In the genomic region with DNA sequence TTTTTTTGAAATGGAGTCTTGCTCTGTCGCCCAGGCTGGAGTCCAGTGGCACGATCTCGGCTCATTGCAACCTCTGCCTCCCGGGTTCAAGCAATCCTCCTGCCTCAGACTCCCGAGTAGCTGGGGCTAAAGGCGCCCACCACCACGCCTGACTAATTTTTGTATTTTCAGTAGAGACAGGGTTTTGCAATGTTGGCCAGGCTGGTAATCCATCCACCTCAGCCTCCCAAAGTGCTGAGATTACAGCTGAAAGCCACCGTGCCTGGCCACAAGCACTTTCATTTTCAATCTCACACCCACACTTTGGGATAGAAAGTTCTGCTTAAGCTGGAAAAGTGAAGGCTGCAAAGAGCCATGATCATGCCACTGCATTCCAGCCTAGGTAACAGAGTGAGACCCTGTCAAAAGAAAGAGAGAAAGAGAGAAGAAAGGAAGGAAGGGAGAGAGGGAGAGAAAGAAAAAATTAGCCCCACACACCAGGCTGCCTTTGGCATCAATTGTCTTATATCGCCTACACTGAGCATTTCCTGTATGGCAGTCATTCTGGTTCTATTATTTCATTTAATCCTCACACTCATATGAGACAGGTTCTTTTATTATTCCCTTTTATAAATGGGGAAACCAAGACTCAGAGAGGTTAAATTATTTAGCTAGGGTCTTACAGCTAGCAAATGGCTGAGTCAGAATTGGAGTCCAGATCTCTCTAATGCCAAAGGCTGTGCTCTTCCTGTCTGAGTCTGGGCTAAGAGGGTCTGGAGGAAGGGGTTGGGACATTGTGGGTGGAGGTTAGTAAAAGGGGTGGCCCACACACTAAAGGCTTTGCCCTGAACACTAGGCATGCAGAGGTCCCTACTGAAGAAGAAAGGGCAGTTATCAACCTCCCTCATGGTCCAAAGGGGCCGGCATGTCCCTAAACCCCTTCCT, we compare ENCODE assay signal across 10 cellular contexts. TPM values are rescaled to one million over a fixed set of nuclear protein-coding genes. Genes with fewer than 3 reads are reported as not detected.
A peak's percentile ranks its signal among the peaks of the same experiment; 100 is the strongest.
DNase-seq lines count a peak whose midpoint lies in the region; ATAC-seq, FAIRE-seq and TF ChIP-seq lines count a peak whose summit lies in the region.
"Had no signal": no experiment of that assay in that cellular context is flagged by ENCODE, and none has a peak within 500 bp of the region (broad histone marks: within the 10 kb centered on the region; RNA-seq: fewer than 3 reads in every experiment).

No MANE protein-coding gene starts in this region.

- H3K4me3 ChIP-seq in MM.1S (ENCODE audit: low read length) (no peak overlapping the region), aorta (ENCODE audit: low read length in 2 of 2) (no peak overlapping the region), gastroesophageal sphincter (no peak overlapping the region)

- peaks cover 0 to 12% (median 0%) of the 10 kb centered on the region in 3 donors for H3K36me3 Mint-ChIP-seq in immature natural killer cell

- peaks cover 12 to 32% of the 10 kb centered on the region in 2 donors for H3K4me1 Mint-ChIP-seq in immature natural killer cell

- H3K36me3 ChIP-seq in MM.1S (replicated peaks; ENCODE audit: insufficient read depth, low read length), result no peaks in the 10 kb centered on the region
- H3K36me3 ChIP-seq in aorta (ENCODE audit: control insufficient read depth in 1 of 2, insufficient read depth in 2 of 2, low read length in 1 of 2), result no peaks in the 10 kb centered on the region
- H3K36me3 ChIP-seq in gastroesophageal sphincter, result no peaks in the 10 kb centered on the region

- 70 to 74% methylated on average over 10 of the region's 10 CpGs for WGBS in aorta, 2 donors
- 71 to 89% methylated on average over 1 to 4 of the region's 10 CpGs for WGBS in gastroesophageal sphincter (ENCODE audit: low coverage in 1 of 2), 2 donors

- H4K20me1 ChIP-seq in MM.1S (ENCODE audit: insufficient read depth, low read length), result no peaks in the 10 kb centered on the region

- no peak for TF ChIP-seq EP300 in gastroesophageal sphincter (IDR thresholded peaks at IDR 0.05)

- H3K27me3 Mint-ChIP-seq in immature natural killer cell (ENCODE audit: low read depth in 3 of 3), result peaks cover 2 to 18% (median 2%) of the 10 kb centered on the region in 3 donors

- no peak for FAIRE-seq in GM19239 (lab: Jason Lieb, UNC)

- intact Hi-C loops in aorta (cut with DNase I), result no loop called here

- no peak overlapping the region for H3K9ac ChIP-seq in MM.1S (ENCODE audit: low read length)

- peaks cover 0 to 10% (median 4%) of the 10 kb centered on the region in 6 donors for H3K9me3 Mint-ChIP-seq in immature natural killer cell

- ATAC-seq in aorta (ENCODE audit: low FRiP score) (peak; percentile 19), HG03354 (IDR thresholded peaks at IDR 0.05; ENCODE audit: poor library complexity, severe bottlenecking, unreplicated experiment) (no peak), gastroesophageal sphincter (no peak)

- H3K9me3 ChIP-seq in MM.1S (replicated peaks; ENCODE audit: insufficient read depth, low read length) (no peaks in the 10 kb centered on the region), aorta (ENCODE audit: control insufficient read depth, low read length) (no peaks in the 10 kb centered on the region), gastroesophageal sphincter (no peaks in the 10 kb centered on the region)

- H3K79me2 ChIP-seq in MM.1S (ENCODE audit: low read length), result no peaks in the 10 kb centered on the region

- H3K4me2 ChIP-seq in MM.1S (ENCODE audit: low read depth, low read length), result peak overlapping the region; percentile 42; the same call in 1 of the 2 replicates

- H3K4me1 ChIP-seq in MM.1S (ENCODE audit: low read length), result peaks cover 12% of the 10 kb centered on the region
- no peaks in the 10 kb centered on the region for H3K4me1 ChIP-seq in aorta (ENCODE audit: control insufficient read depth in 1 of 2, insufficient read depth in 2 of 2, low read length in 2 of 2)
- H3K4me1 ChIP-seq in gastroesophageal sphincter, result no peaks in the 10 kb centered on the region

- H3F3A ChIP-seq in MM.1S (ENCODE audit: insufficient read depth, low read length), result no peaks in the 10 kb centered on the region

- H3K27ac Mint-ChIP-seq in immature natural killer cell, result peak overlapping the region in 2 of 6 donors; percentile 65 to 76

- TF ChIP-seq CTCF in MM.1S (IDR thresholded peaks at IDR 0.05; ENCODE audit: low read length), result no peak
- no peak for TF ChIP-seq CTCF in gastroesophageal sphincter (IDR thresholded peaks at IDR 0.05)

- H3K27ac ChIP-seq in MM.1S (ENCODE audit: low read length), result no peak overlapping the region
- H3K27ac ChIP-seq in aorta (ENCODE audit: low read depth in 1 of 2, low read length in 2 of 2), result no peak overlapping the region
- no peak overlapping the region for H3K27ac ChIP-seq in gastroesophageal sphincter

- peak; percentile 5 for DNase-seq in stimulated activated CD4-positive, alpha-beta T cell treated with anti-CD3 and anti-CD28 coated beads, Interleukin-1b, Interleukin-23, amount 100 ng/mL, for 48 hours
- no peak for DNase-seq in stimulated activated CD4-positive, alpha-beta T cell treated with anti-CD3 and anti-CD28 coated beads, Interleukin-4, amount 100 ng/mL, for 4 hours
- DNase-seq in MM.1S (peak; percentile 30), immature natural killer cell (peak in 1 of 3 donors; percentile 12), aorta (no peak), GM19239 (ENCODE audit: insufficient read length, low spot score) (no peak)
- DNase-seq: midbrain, NCI-H2029 had no signal

- TF ChIP-seq POLR2A in gastroesophageal sphincter (IDR thresholded peaks at IDR 0.05), result no peak

- H3K27me3 ChIP-seq in MM.1S (replicated peaks; ENCODE audit: insufficient read depth, low read length) (peaks cover 10% of the 10 kb centered on the region; the same call in 1 of the 2 replicates), aorta (ENCODE audit: control insufficient read depth in 1 of 2, insufficient read depth in 2 of 2, low read length in 1 of 2) (no peaks in the 10 kb centered on the region), gastroesophageal sphincter (no peaks in the 10 kb centered on the region)

- peak overlapping the region; percentile 13 to 73 (median 66) for H3K4me3 Mint-ChIP-seq in immature natural killer cell

- H2AFZ ChIP-seq in MM.1S (ENCODE audit: low read length), result no peak overlapping the region

- H3K9me2 ChIP-seq in MM.1S (replicated peaks; ENCODE audit: insufficient read depth, low read length), result no peaks in the 10 kb centered on the region

RNA-seq across cellular contexts. Expression of a gene that starts 37.9 kb away (rescaled TPM):
- polyA plus RNA-seq in immature natural killer cell, result not detected
- total RNA-seq in aorta, result 100 to 1,000 TPM; 148 to 258 TPM
- 100 to 1,000 TPM in 1 of 2 donors, 10 to 100 TPM in 1; 48.8 to 182 TPM for polyA plus RNA-seq in aorta
- total RNA-seq in gastroesophageal sphincter, result 100 to 1,000 TPM in 3 of 4 donors, 10 to 100 TPM in 1; 89.0 to 277 (median 194) TPM

Comparison
In these comparisons a context has a peak if more than half of its experiments do, and no peak if none do; other contexts are left out.
1. DNase-seq: peak in stimulated activated CD4-positive, alpha-beta T cell treated with anti-CD3 and anti-CD28 coated beads, Interleukin-1b, Interleukin-23, amount 100 ng/mL, for 48 hours (single experiment) and MM.1S (single experiment); none in stimulated activated CD4-positive, alpha-beta T cell treated with anti-CD3 and anti-CD28 coated beads, Interleukin-4, amount 100 ng/mL, for 4 hours (0 of 2), aorta (0 of 2) and GM19239 (single experiment).